ENCODE assay signal across 20 cellular contexts in the genomic region with DNA sequence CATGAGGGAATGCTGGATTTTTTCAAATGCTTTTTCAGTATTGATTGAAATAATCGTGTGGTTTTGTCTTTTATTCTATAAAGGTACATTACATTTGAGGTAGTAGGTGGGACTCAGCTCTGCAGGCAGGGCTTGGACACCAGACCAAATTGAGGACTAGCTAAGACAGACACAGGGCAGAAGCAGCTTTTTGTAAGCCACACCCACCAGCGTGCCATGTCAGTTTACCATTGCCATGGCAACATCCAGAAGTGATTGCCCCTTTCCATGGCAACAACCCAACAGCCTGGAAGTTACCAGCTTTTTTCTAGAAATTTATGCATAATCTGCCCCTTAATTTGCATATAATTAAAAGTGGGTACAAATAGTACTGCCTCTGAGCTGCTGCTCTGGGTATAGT. TPM values are rescaled to one million over a fixed set of nuclear protein-coding genes. Genes with fewer than 3 reads are reported as not detected.
DNase-seq lines count a peak whose midpoint lies in the region; ATAC-seq, FAIRE-seq and TF ChIP-seq lines count a peak whose summit lies in the region.
"Had no signal": no experiment of that assay in that cellular context is flagged by ENCODE, and none has a peak within 500 bp of the region (broad histone marks: within the 10 kb centered on the region; RNA-seq: fewer than 3 reads in every experiment).

No MANE protein-coding gene starts in this region.

- H3K36me3 Mint-ChIP-seq in GM23338 (ENCODE audit: low read depth): no peaks in the 10 kb centered on the region
- H3K36me3 Mint-ChIP-seq: CD4-positive, CD25-positive, alpha-beta regulatory T cell had no signal

- intact Hi-C loops in GM12878 (cut with micrococcal nuclease; ENCODE audit: unreplicated experiment): no loop called here
- intact Hi-C loops in left cardiac atrium (cut with DNase I): no loop called here

- H3K27ac Mint-ChIP-seq in GM23338: no peak overlapping the region
- H3K27ac Mint-ChIP-seq: CD4-positive, CD25-positive, alpha-beta regulatory T cell; T-helper 1 cell treated with Interleukin-12 subunit alpha and Interleukin-12 subunit beta and Interleukin-4 antibody, amounts not matched to agents 30 μg/mL and 1 μg/mL, for 36 hours had no signal

- H3K79me2 ChIP-seq in GM23338 (replicated peaks; ENCODE audit: insufficient read depth) (no peaks in the 10 kb centered on the region), GM12878 (ENCODE audit: control insufficient read depth, insufficient read depth, low read length) (no peaks in the 10 kb centered on the region)

- H3K4me2 ChIP-seq in GM23338 (no peak overlapping the region), GM12878 (ENCODE audit: control insufficient read depth, insufficient read depth) (no peak overlapping the region)

- no peaks in the 10 kb centered on the region for H3K9me2 ChIP-seq in GM23338 (ENCODE audit: insufficient read depth)

- CTCF ChIA-PET in GM12878 (lab: Yijun Ruan, JAX): interaction anchor here (1.6 kb wide), 1 partner anchor 19 kb away, joined by 3 read pairs; no protein-coding TSS in a partner anchor

- RAD21 ChIA-PET in GM12878 (lab: Charles Lee; ENCODE audit: unreplicated experiment): no interaction called here

- H3K4me3 ChIP-seq in GM23338 (no peak overlapping the region), GM12878 (no peak overlapping the region)

- no peaks in the 10 kb centered on the region for H3K9me3 ChIP-seq in GM12878 (replicated peaks; ENCODE audit: control insufficient read depth, insufficient read depth, low read length)
- H3K9me3 ChIP-seq: Caco-2 had no signal

- in situ Hi-C loops in KBM-7 (cut with MboI; ENCODE audit: low pct_unique_long_range_greater_than_20kb, low sequenced_read_pairs): no loop called here
- in situ Hi-C loops in GM12878 (cut with MboI): no loop called here

- BruUV-seq in GM12878 (replicated peaks; lab: Mats Ljungman, UMichigan): no TSS peak

- POLR2A ChIA-PET in GM12878 (lab: Charles Lee): no interaction called here

- WGBS in GM12878 (ENCODE audit: insufficient coverage, insufficient replicate concordance, low lambda C conversion rate, missing lambda C conversion rate): 43% methylated on average over 2 of the region's 2 CpGs

- DNase-seq in GM23338 (ENCODE audit: low spot score): peak; percentile 61
- peak; percentile 11 for DNase-seq in KBM-7
- no peak for DNase-seq in GM12878 (ENCODE audit: low read depth, low spot score)
- peak; percentile 49 for DNase-seq in islet precursor cell
- no peak for DNase-seq in SK-N-DZ (ENCODE audit: low spot score)
- no peak for DNase-seq in T-helper 1 cell
- no peak for DNase-seq in left cardiac atrium
- DNase-seq: Caco-2; CD4-positive, CD25-positive, alpha-beta regulatory T cell; DMS153; HCEC 1CT; MM.1S; NCI-H1105 treated with DMSO at 0.1 percent for 48 hours; NCI-H1694 treated with DMSO at 0.1 percent for 48 hours; NCI-H2171; NCI-H524 treated with DMSO at 0.1 percent for 48 hours; SHP77 had no signal

- no peaks in the 10 kb centered on the region for H3K36me3 ChIP-seq in GM23338 (ENCODE audit: insufficient read depth)
- no peaks in the 10 kb centered on the region for H3K36me3 ChIP-seq in GM12878 (ENCODE audit: control insufficient read depth in 2 of 2, insufficient read depth in 2 of 2, low read length in 1 of 2)

- H3K27me3 ChIP-seq in GM23338 (ENCODE audit: insufficient read depth): no peaks in the 10 kb centered on the region
- H3K27me3 ChIP-seq in GM12878 (replicated peaks in 1 of 2; ENCODE audit: control insufficient read depth in 2 of 2, insufficient read depth in 2 of 2, low read length in 1 of 2): no peaks in the 10 kb centered on the region

- SMC1A ChIA-PET in GM12878 (lab: Charles Lee; ENCODE audit: uncharacterized antibody, unreplicated experiment): interaction anchor here (0.7 to 2.1 kb wide), 4 partner anchors 9 to 205 kb away, joined by 3 to 6 read pairs (median 4); no protein-coding TSS in a partner anchor

- TF ChIP-seq CTCF in GM23338 (conservative IDR thresholded peaks at IDR 0.05; ENCODE audit: low read depth in 2 of 2) (no peak), GM12878 (IDR thresholded peaks at IDR 0.05 in 2 of 3, conservative IDR thresholded peaks at IDR 0.05 in 1 of 3; ENCODE audit: control insufficient read depth in 2 of 3, extremely low read depth in 1 of 3, insufficient read depth in 1 of 3, low read depth in 3 of 3, low read length in 3 of 3) (no peak)

- H3K4me3 Mint-ChIP-seq in GM23338: no peak overlapping the region
- H3K4me3 Mint-ChIP-seq: CD4-positive, CD25-positive, alpha-beta regulatory T cell; T-helper 1 cell treated with Interleukin-12 subunit alpha and Interleukin-12 subunit beta and Interleukin-4 antibody, amounts not matched to agents 30 μg/mL and 1 μg/mL, for 36 hours had no signal

- TF ChIP-seq POLR2A in GM12878 (IDR thresholded peaks at IDR 0.05; ENCODE audit: low read depth, low read length): no peak

- H2AFZ ChIP-seq in GM23338 (no peak overlapping the region), GM12878 (ENCODE audit: control insufficient read depth, low read depth, low read length) (no peak overlapping the region)

- peak; percentile 62 for ATAC-seq in GM23338
- no peak for ATAC-seq in GM12878
- ATAC-seq in left cardiac atrium: no peak
- no peak for ATAC-seq in HG02852 (IDR thresholded peaks at IDR 0.05; ENCODE audit: unreplicated experiment)

- TF ChIP-seq EP300 in GM12878 (IDR thresholded peaks at IDR 0.05; ENCODE audit: borderline replicate concordance in 1 of 2, control insufficient read depth in 1 of 2, low read depth in 2 of 2, low read length in 2 of 2): no peak

- no peak for FAIRE-seq in GM12878 (lab: Jason Lieb, UNC)
- FAIRE-seq: RCC 7860 had no signal

- no peaks in the 10 kb centered on the region for H4K20me1 ChIP-seq in GM23338 (replicated peaks; ENCODE audit: insufficient read depth)
- H4K20me1 ChIP-seq in GM12878 (ENCODE audit: control insufficient read depth, insufficient read depth): no peaks in the 10 kb centered on the region

- peaks cover 7% of the 10 kb centered on the region for H3K27me3 Mint-ChIP-seq in GM23338 (ENCODE audit: insufficient read depth, low read depth, poor library complexity)

- H3K27ac ChIP-seq in GM23338 (ENCODE audit: low read depth) (no peak overlapping the region), GM12878 (ENCODE audit: control insufficient read depth, insufficient read depth) (no peak overlapping the region)

- H3K4me1 Mint-ChIP-seq in GM23338: no peaks in the 10 kb centered on the region
- H3K4me1 Mint-ChIP-seq: CD4-positive, CD25-positive, alpha-beta regulatory T cell had no signal

- TF ChIP-seq RAD21 in GM12878 (IDR thresholded peaks at IDR 0.05; ENCODE audit: insufficient read depth, low read depth, low read length): no peak

- no peaks in the 10 kb centered on the region for H3K9me3 Mint-ChIP-seq in GM23338
- H3K9me3 Mint-ChIP-seq: T-helper 1 cell treated with Interleukin-12 subunit alpha and Interleukin-12 subunit beta and Interleukin-4 antibody, amounts not matched to agents 30 μg/mL and 1 μg/mL, for 36 hours had no signal

- H3K9ac ChIP-seq in GM12878 (ENCODE audit: control insufficient read depth, insufficient read depth, low read length): no peak overlapping the region

- no peaks in the 10 kb centered on the region for H3F3A ChIP-seq in GM23338 (replicated peaks; ENCODE audit: low read depth)

- no peaks in the 10 kb centered on the region for H3K4me1 ChIP-seq in GM23338 (ENCODE audit: insufficient read depth)
- H3K4me1 ChIP-seq in GM12878 (ENCODE audit: control insufficient read depth, insufficient read depth, low read length): no peaks in the 10 kb centered on the region
- H3K4me1 ChIP-seq: Caco-2 had no signal

TF ChIP-seq in GM23338, 12 proteins besides CTCF, POLR2A, EP300 and RAD21 (continues in another document):
- TF ChIP-seq POLR2AphosphoS5 (IDR thresholded peaks at IDR 0.05; ENCODE audit: low read depth): no peak
- TF ChIP-seq JUNB (IDR thresholded peaks at IDR 0.05; ENCODE audit: unreplicated experiment): no peak

TF ChIP-seq in GM12878, 131 proteins besides CTCF, POLR2A, EP300 and RAD21 (continues in another document):
- TF ChIP-seq ZNF217 (IDR thresholded peaks at IDR 0.05): no peak
- TF ChIP-seq FOXM1 (IDR thresholded peaks at IDR 0.05; ENCODE audit: low read depth, low read length): no peak
- TF ChIP-seq, protein P1, sequence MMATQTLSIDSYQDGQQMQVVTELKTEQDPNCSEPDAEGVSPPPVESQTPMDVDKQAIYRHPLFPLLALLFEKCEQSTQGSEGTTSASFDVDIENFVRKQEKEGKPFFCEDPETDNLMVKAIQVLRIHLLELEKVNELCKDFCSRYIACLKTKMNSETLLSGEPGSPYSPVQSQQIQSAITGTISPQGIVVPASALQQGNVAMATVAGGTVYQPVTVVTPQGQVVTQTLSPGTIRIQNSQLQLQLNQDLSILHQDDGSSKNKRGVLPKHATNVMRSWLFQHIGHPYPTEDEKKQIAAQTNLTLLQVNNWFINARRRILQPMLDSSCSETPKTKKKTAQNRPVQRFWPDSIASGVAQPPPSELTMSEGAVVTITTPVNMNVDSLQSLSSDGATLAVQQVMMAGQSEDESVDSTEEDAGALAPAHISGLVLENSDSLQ (IDR thresholded peaks at IDR 0.05): peak; percentile 42; the same call in 1 of the 2 replicates
- no peak for TF ChIP-seq GATAD2B (conservative IDR thresholded peaks at IDR 0.05; ENCODE audit: low read depth)
- TF ChIP-seq RB1 (IDR thresholded peaks at IDR 0.05; ENCODE audit: borderline replicate concordance): no peak

RNA-seq across cellular contexts. Expression of a gene that starts 23.7 kb away (rescaled TPM):
- total RNA-seq in GM23338 (2014; rRNA removed; shearing (Covaris generic)): not detected in 2 replicates
- polyA plus RNA-seq in GM23338 (2016; fragmentation: Nextera tagmentation; extraction: Ambion mirVana): not detected in 2 replicates
- total RNA-seq in GM12878 (2013; cell fraction: nucleolus; rRNA removed): not detected in 2 replicates
- 0.51 and 0.82 TPM in 2 replicates for total RNA-seq in GM12878 (2014; rRNA removed)
- total RNA-seq in GM12878 (2014; rRNA removed; fragmentation: Illumina TruSeq; extraction: Trizol): 0.13 TPM in 1 of 2 replicates, not detected in the other
- not detected in 2 replicates for total RNA-seq in GM12878 (2021)
- not detected for polyA plus RNA-seq in GM12878 (2011; ENCODE audit: low read depth)
- 0.04 TPM in 1 of 2 replicates, not detected in the other for polyA plus RNA-seq in GM12878 (2011; rRNA removed)
- 0.03 TPM in 1 of 2 replicates, not detected in the other for polyA plus RNA-seq in GM12878 (2011; cell fraction: cytosol; rRNA removed)
- polyA plus RNA-seq in GM12878 (2011; cell fraction: nucleus; rRNA removed): 0.03 TPM in 1 of 2 replicates, not detected in the other
- polyA plus RNA-seq in GM12878 (2012): not detected in 2 replicates
- 0.06 TPM in 1 of 2 replicates, not detected in the other for polyA plus RNA-seq in GM12878 (2014; fragmentation: Illumina TruSeq; extraction: Trizol)
- polyA plus RNA-seq in GM12878 (2014; fragmentation: Nextera tagmentation; extraction: Ambion mirVana): not detected
- polyA plus RNA-seq in GM12878 (2014; rRNA removed): 0.18 and 0.86 TPM in 2 replicates
- under 1 TPM in 1 of 2 experiments, not detected in 1; 0.24 TPM for polyA plus RNA-seq in GM12878 (2016; fragmentation: Nextera tagmentation; extraction: Ambion mirVana)
- polyA minus RNA-seq in GM12878 (2011; rRNA and poly(A)+ RNA removed): not detected in 2 replicates
- polyA minus RNA-seq in GM12878 (2011; cell fraction: cytosol; rRNA and poly(A)+ RNA removed): not detected in 2 replicates
- not detected in 2 replicates for polyA minus RNA-seq in GM12878 (2011; cell fraction: nucleus; rRNA and poly(A)+ RNA removed)
- not detected in 2 replicates for polyA plus RNA-seq in SK-N-DZ (2014; cell fraction: cytosol; rRNA removed)
- not detected in 2 replicates for polyA plus RNA-seq in SK-N-DZ (2014; cell fraction: nucleus; rRNA removed)
- under 1 TPM in 1 of 2 donors, not detected in 1; 0.50 TPM for total RNA-seq in left cardiac atrium
- total RNA-seq: Caco-2; CD4-positive, CD25-positive, alpha-beta regulatory T cell had no signal
- polyA plus RNA-seq: CD4-positive, CD25-positive, alpha-beta regulatory T cell had no signal

Comparison
In these comparisons a context has a peak if more than half of its experiments do, and no peak if none do; other contexts are left out.
1. DNase-seq: peak in GM23338 (single experiment), KBM-7 (single experiment) and islet precursor cell (single experiment); none in GM12878 (single experiment), SK-N-DZ (single experiment), T-helper 1 cell (0 of 5) and left cardiac atrium (single experiment).